25 cellular contexts compared by ENCODE assay signal in the genomic region with DNA sequence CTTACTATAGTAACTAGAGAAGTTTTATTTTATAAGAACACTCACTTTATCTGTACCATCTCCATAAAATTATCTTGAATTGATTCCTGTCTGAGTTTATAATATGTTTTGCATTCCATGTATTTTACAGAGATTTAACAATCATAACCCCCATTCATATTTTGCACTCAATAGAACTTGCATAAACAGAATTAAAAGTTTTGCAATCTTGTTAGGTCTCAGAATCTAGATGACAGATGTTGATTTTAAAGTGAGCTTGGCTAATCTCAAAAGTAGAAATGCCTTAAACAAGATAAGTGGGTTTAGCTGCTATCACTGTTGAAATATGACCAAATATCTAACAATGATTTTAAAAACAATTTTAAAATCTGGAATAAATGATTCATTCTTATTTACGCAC.
DNase-seq lines count a peak whose midpoint lies in the region; TF ChIP-seq lines count a peak whose summit lies in the region.
"Had no signal": no experiment of that assay in that cellular context is flagged by ENCODE, and none has a peak within 500 bp of the region (broad histone marks: within the 10 kb centered on the region; RNA-seq: fewer than 3 reads in every experiment).

No MANE protein-coding gene starts in this region.

- WGBS in smooth muscle cell (ENCODE audit: low lambda C conversion rate) = 83% methylated on average over 1 of the region's 1 CpG

- no peaks in the 10 kb centered on the region for H3K36me3 ChIP-seq in smooth muscle cell (ENCODE audit: low read depth)
- H3K36me3 ChIP-seq: BE2C, BLaER1 had no signal

- H3K4me1 ChIP-seq in smooth muscle cell (ENCODE audit: low read depth) = no peaks in the 10 kb centered on the region
- H3K4me1 ChIP-seq: BE2C, BLaER1 had no signal

- no peaks in the 10 kb centered on the region for H3K27me3 ChIP-seq in smooth muscle cell (ENCODE audit: low read depth)
- H3K27me3 ChIP-seq: BE2C, BLaER1 had no signal

- DNase-seq in NCI-H82 (lab: John Stamatoyannopoulos, UW) = peak; percentile 47
- DNase-seq in NCI-H82 treated with DMSO at 0.1 percent for 48 hours (lab: John Stamatoyannopoulos, UW; ENCODE audit: unreplicated experiment) = no peak
- peak; percentile 66 for DNase-seq in NCI-H524 treated with DMSO at 0.1 percent for 48 hours (lab: John Stamatoyannopoulos, UW)
- peak; percentile 82 for DNase-seq in amniotic epithelial cell (ENCODE audit: low read depth)
- no peak for DNase-seq in smooth muscle cell (lab: John Stamatoyannopoulos, UW; ENCODE audit: unreplicated experiment)
- no peak for DNase-seq in SIG-M5 treated with dmso at 0.1 percent for 504 hours (lab: John Stamatoyannopoulos, UW; ENCODE audit: unreplicated experiment)
- DNase-seq in NOMO-1 (lab: John Stamatoyannopoulos, UW; ENCODE audit: unreplicated experiment in 2 of 2) = no peak
- no peak for DNase-seq in NCI-H69 (lab: John Stamatoyannopoulos, UW)
- DNase-seq: ACHN; BE2C; C1 segment of cervical spinal cord; CD4-positive, alpha-beta memory T cell; CD4-positive, CD25-positive, alpha-beta regulatory T cell; CD8-positive, alpha-beta memory T cell; COR-L47; DMS 273 treated with DMSO at 0.1 percent for 48 hours; DMS153; DMS53; DMS79; DND-41; EL; GDM1 had no signal

- H3K9me3 ChIP-seq in smooth muscle cell (replicated peaks; ENCODE audit: low read depth) = no peaks in the 10 kb centered on the region
- H3K9me3 ChIP-seq: BE2C, BLaER1 had no signal

- no peaks in the 10 kb centered on the region for H3F3A ChIP-seq in smooth muscle cell (ENCODE audit: low read depth)

- peak overlapping the region; percentile 1 for H2AFZ ChIP-seq in smooth muscle cell (ENCODE audit: low read depth)

- H4K20me1 ChIP-seq in smooth muscle cell (ENCODE audit: low read depth) = no peaks in the 10 kb centered on the region
- H4K20me1 ChIP-seq: BLaER1 had no signal

- H3K27ac ChIP-seq in smooth muscle cell (ENCODE audit: low read depth) = no peak overlapping the region
- H3K27ac ChIP-seq: 22Rv1, BLaER1 had no signal

- no peak for TF ChIP-seq CTCF in smooth muscle cell (IDR thresholded peaks at IDR 0.05; ENCODE audit: borderline replicate concordance, insufficient read depth, poor library complexity, severe bottlenecking)

- H3K4me2 ChIP-seq in smooth muscle cell = peak overlapping the region; percentile 76
- H3K4me2 ChIP-seq: BLaER1 had no signal

- no peaks in the 10 kb centered on the region for H3K79me2 ChIP-seq in smooth muscle cell (ENCODE audit: low read depth)

- no peak overlapping the region for H3K9ac ChIP-seq in smooth muscle cell (ENCODE audit: low read depth)
- H3K9ac ChIP-seq: BLaER1 had no signal

- no peak overlapping the region for H3K4me3 ChIP-seq in smooth muscle cell
- H3K4me3 ChIP-seq: BLaER1, GM12878 had no signal

Comparison
In these comparisons a context has a peak if more than half of its experiments do, and no peak if none do; other contexts are left out.
1. DNase-seq: peak in NCI-H82 (single experiment), NCI-H524 treated with DMSO at 0.1 percent for 48 hours (single experiment) and amniotic epithelial cell (single experiment); none in NCI-H82 treated with DMSO at 0.1 percent for 48 hours (single experiment), smooth muscle cell (single experiment), SIG-M5 treated with dmso at 0.1 percent for 504 hours (single experiment), NOMO-1 (0 of 2) and NCI-H69 (single experiment).